8 cellular contexts compared by ENCODE assay signal in genomic region chr11:73729594-73730206, GRCh38. TPM values are rescaled to one million over a fixed set of nuclear protein-coding genes. Genes with fewer than 3 reads are reported as not detected.
DNase-seq lines count a peak whose midpoint lies in the region; ATAC-seq and TF ChIP-seq lines count a peak whose summit lies in the region.

No MANE protein-coding gene starts in this region.

- H3K27me3 ChIP-seq in foreskin keratinocyte, result no peaks in the 10 kb centered on the region

- no peak overlapping the region for H3K4me3 Mint-ChIP-seq in activated naive CD4-positive, alpha-beta T cell treated with anti-CD3 and anti-CD28 coated beads for 36 hours

- peaks cover 36% of the 10 kb centered on the region for H3K4me1 Mint-ChIP-seq in activated naive CD4-positive, alpha-beta T cell treated with anti-CD3 and anti-CD28 coated beads for 36 hours (ENCODE audit: low read depth)

- H3K36me3 Mint-ChIP-seq in activated naive CD4-positive, alpha-beta T cell treated with anti-CD3 and anti-CD28 coated beads for 36 hours (ENCODE audit: low read depth), result peaks cover 19% of the 10 kb centered on the region

- intact Hi-C loops in activated naive CD4-positive, alpha-beta T cell treated with anti-CD3 and anti-CD28 coated beads for 36 hours (cut with micrococcal nuclease), result no loop called here

- H3K9me3 Mint-ChIP-seq in activated naive CD4-positive, alpha-beta T cell treated with anti-CD3 and anti-CD28 coated beads for 36 hours, result no peaks in the 10 kb centered on the region

- ATAC-seq in foreskin keratinocyte (peak; percentile 64), HG03565 (IDR thresholded peaks at IDR 0.05; ENCODE audit: unreplicated experiment) (no peak)

- H3K27ac Mint-ChIP-seq in activated naive CD4-positive, alpha-beta T cell treated with anti-CD3 and anti-CD28 coated beads for 36 hours, result no peak overlapping the region

- DNase-seq in activated naive CD4-positive, alpha-beta T cell treated with anti-CD3 and anti-CD28 coated beads for 36 hours, result peak; percentile 23
- DNase-seq in activated naive CD4-positive, alpha-beta T cell treated with Interleukin-2 at 50 U/mL for 16 hours, result no peak
- DNase-seq in OCI-M1 (lab: John Stamatoyannopoulos, UW) (peak; percentile 85), foreskin keratinocyte (no peak), superior temporal gyrus (ENCODE audit: extremely low spot score) (peak; percentile 63), cerebellum (ENCODE audit: low spot score) (no peak)
- no peak for DNase-seq in activated CD8-positive, alpha-beta memory T cell treated with anti-CD3 and anti-CD28 coated beads, Interleukin-2, amount 50 U/mL, for 48 hours

- TF ChIP-seq CTCF in foreskin keratinocyte (conservative IDR thresholded peaks at IDR 0.05), result peak; percentile 51

- no peak overlapping the region for H3K27ac ChIP-seq in foreskin keratinocyte

- H3K4me1 ChIP-seq in foreskin keratinocyte, result no peaks in the 10 kb centered on the region

- H3K27me3 Mint-ChIP-seq in activated naive CD4-positive, alpha-beta T cell treated with anti-CD3 and anti-CD28 coated beads for 36 hours (ENCODE audit: low read depth), result no peaks in the 10 kb centered on the region

- CTCF ChIA-PET in activated naive CD4-positive, alpha-beta T cell treated with anti-CD3 and anti-CD28 coated beads for 36 hours (lab: Charles Lee), result interaction anchor here (0.6 to 1.1 kb wide), 4 partner anchors 15 to 431 kb away, joined by 3 to 5 read pairs (median 3); no protein-coding TSS in a partner anchor

RNA-seq across cellular contexts. Expression of gene RAB6A, which starts 31.2 kb away (rescaled TPM):
- 10 to 100 TPM; 36.7 to 41.2 TPM for total RNA-seq in activated naive CD4-positive, alpha-beta T cell treated with anti-CD3 and anti-CD28 coated beads for 36 hours
- total RNA-seq in foreskin keratinocyte (86.2 and 91.1 TPM in 2 replicates), cerebellum (163 TPM)
- polyA plus RNA-seq in foreskin keratinocyte, result 46.2 and 49.2 TPM in 2 replicates

RNA-seq across cellular contexts. Expression of gene MRPL48, which starts 58.0 kb away (rescaled TPM):
- 10 to 100 TPM; 49.2 to 53.5 TPM for total RNA-seq in activated naive CD4-positive, alpha-beta T cell treated with anti-CD3 and anti-CD28 coated beads for 36 hours
- 54.3 and 58.3 TPM in 2 replicates for total RNA-seq in foreskin keratinocyte
- polyA plus RNA-seq in foreskin keratinocyte, result 54.0 and 58.4 TPM in 2 replicates
- 18.0 TPM for total RNA-seq in cerebellum

Comparison
In these comparisons a context has a peak if more than half of its experiments do, and no peak if none do; other contexts are left out.
1. DNase-seq: peak in activated naive CD4-positive, alpha-beta T cell treated with anti-CD3 and anti-CD28 coated beads for 36 hours (single experiment), OCI-M1 (single experiment) and superior temporal gyrus (single experiment); none in activated naive CD4-positive, alpha-beta T cell treated with Interleukin-2 at 50 U/mL for 16 hours (single experiment), foreskin keratinocyte (0 of 2), cerebellum (single experiment) and activated CD8-positive, alpha-beta memory T cell treated with anti-CD3 and anti-CD28 coated beads, Interleukin-2, amount 50 U/mL, for 48 hours (single experiment).